In genomic region chr10:48700493-48700892, GRCh38 we compare ENCODE assay signal across 19 cellular contexts. TPM values are rescaled to one million over a fixed set of nuclear protein-coding genes. Genes with fewer than 3 reads are reported as not detected.
DNase-seq lines count a peak whose midpoint lies in the region; ATAC-seq, FAIRE-seq and TF ChIP-seq lines count a peak whose summit lies in the region.
"Had no signal": no experiment of that assay in that cellular context is flagged by ENCODE, and none has a peak within 500 bp of the region (broad histone marks: within the 10 kb centered on the region; RNA-seq: fewer than 3 reads in every experiment).

No MANE protein-coding gene starts in this region.

- DNase-seq in NCI-H748 (lab: John Stamatoyannopoulos, UW; ENCODE audit: unreplicated experiment), result peak; percentile 85
- no peak for DNase-seq in NCI-H748 treated with DMSO at 0.1 percent for 48 hours (lab: John Stamatoyannopoulos, UW)
- peak; percentile 64 for DNase-seq in NCI-H146 treated with DMSO at 0.1 percent for 48 hours (lab: John Stamatoyannopoulos, UW; ENCODE audit: unreplicated experiment)
- no peak for DNase-seq in GM12878 (ENCODE audit: low read depth, low spot score)
- no peak for DNase-seq in foreskin melanocyte
- DNase-seq: CD8-positive, alpha-beta T cell; MM.1S; NCI-H1417 treated with DMSO at 0.1 percent for 48 hours; NCI-H2081 treated with DMSO at 0.1 percent for 48 hours; NCI-H510A; PC-3; T-helper 1 cell had no signal

- in situ Hi-C loops in GM12878 (cut with MboI), result no loop called here

- POLR2A ChIA-PET in GM12878 (lab: Charles Lee), result interaction anchor here (0.5 kb wide), 1 partner anchor 11 kb away, joined by 3 read pairs; no protein-coding TSS in a partner anchor

- intact Hi-C loops in GM12878 (cut with micrococcal nuclease; ENCODE audit: unreplicated experiment), result loop anchor here (5.0 kb wide), 1 partner anchor 148 kb away; no protein-coding TSS in a partner anchor

- no peaks in the 10 kb centered on the region for H3K27me3 ChIP-seq in GM12878 (replicated peaks in 1 of 2; ENCODE audit: control insufficient read depth in 2 of 2, insufficient read depth in 2 of 2, low read length in 1 of 2)

- no peak overlapping the region for H3K4me2 ChIP-seq in GM12878 (ENCODE audit: control insufficient read depth, insufficient read depth)

- H3K27ac Mint-ChIP-seq in stimulated activated memory B cell treated with anti-CD40 and anti-IgM and Interleukin-4, amounts not matched to agents 10 μg/mL and 1 μg/mL and 100 μg/mL, for 72 hours, result peak overlapping the region; percentile 82
- H3K27ac Mint-ChIP-seq: CD8-positive, alpha-beta T cell had no signal

- no peaks in the 10 kb centered on the region; the same call in 1 of the 2 replicates for H4K20me1 ChIP-seq in GM12878 (ENCODE audit: control insufficient read depth, insufficient read depth)

- no peak overlapping the region for H3K27ac ChIP-seq in GM12878 (ENCODE audit: control insufficient read depth, insufficient read depth)
- H3K27ac ChIP-seq: HL-60, SK-N-MC had no signal

- H3K4me3 ChIP-seq in GM12878, result no peak overlapping the region
- H3K4me3 ChIP-seq: SK-N-MC had no signal

- BruUV-seq in GM12878 (replicated peaks; lab: Mats Ljungman, UMichigan), result no TSS peak

- WGBS in GM12878 (ENCODE audit: insufficient coverage, insufficient replicate concordance, low lambda C conversion rate, missing lambda C conversion rate), result 94% methylated on average over 9 of the region's 9 CpGs

- no peak for TF ChIP-seq EP300 in GM12878 (IDR thresholded peaks at IDR 0.05; ENCODE audit: borderline replicate concordance in 1 of 2, control insufficient read depth in 1 of 2, low read depth in 2 of 2, low read length in 2 of 2)

- FAIRE-seq in GM12878 (lab: Jason Lieb, UNC), result no peak
- FAIRE-seq: H54 had no signal

- TF ChIP-seq CTCF in GM12878 (IDR thresholded peaks at IDR 0.05 in 2 of 3, conservative IDR thresholded peaks at IDR 0.05 in 1 of 3; ENCODE audit: control insufficient read depth in 2 of 3, extremely low read depth in 1 of 3, insufficient read depth in 1 of 3, low read depth in 3 of 3, low read length in 3 of 3), result no peak

- H3K36me3 ChIP-seq in GM12878 (ENCODE audit: control insufficient read depth in 2 of 2, insufficient read depth in 2 of 2, low read length in 1 of 2), result peaks cover 9 to 29% of the 10 kb centered on the region in 2 experiments

- SMC1A ChIA-PET in GM12878 (lab: Charles Lee; ENCODE audit: uncharacterized antibody, unreplicated experiment), result interaction anchor here (0.9 to 10.3 kb wide), 15 partner anchors 11 to 108 kb away, joined by 3 to 170 read pairs (median 5); partner anchors contain the start of gene WDFY4

- peaks cover 85% of the 10 kb centered on the region for H3K79me2 ChIP-seq in GM12878 (ENCODE audit: control insufficient read depth, insufficient read depth, low read length)

- TF ChIP-seq RAD21 in GM12878 (IDR thresholded peaks at IDR 0.05; ENCODE audit: insufficient read depth, low read depth, low read length), result no peak

- H3K4me1 ChIP-seq in GM12878 (ENCODE audit: control insufficient read depth, insufficient read depth, low read length), result peaks cover 38% of the 10 kb centered on the region

- RAD21 ChIA-PET in GM12878 (lab: Charles Lee; ENCODE audit: unreplicated experiment), result interaction anchor here (0.7 to 10.8 kb wide), 9 partner anchors 10 to 55 kb away, joined by 3 to 171 read pairs (median 13); partner anchors contain the start of gene WDFY4

- H3K9me3 ChIP-seq in GM12878 (replicated peaks; ENCODE audit: control insufficient read depth, insufficient read depth, low read length), result no peaks in the 10 kb centered on the region

- H2AFZ ChIP-seq in GM12878 (ENCODE audit: control insufficient read depth, low read depth, low read length), result no peak overlapping the region

- no peaks in the 10 kb centered on the region for H3K27me3 Mint-ChIP-seq in stimulated activated memory B cell treated with anti-CD40 and anti-IgM and Interleukin-4, amounts not matched to agents 10 μg/mL and 1 μg/mL and 100 μg/mL, for 72 hours

- H3K4me3 Mint-ChIP-seq in stimulated activated memory B cell treated with anti-CD40 and anti-IgM and Interleukin-4, amounts not matched to agents 10 μg/mL and 1 μg/mL and 100 μg/mL, for 72 hours, result no peak overlapping the region
- H3K4me3 Mint-ChIP-seq: CD8-positive, alpha-beta T cell had no signal

- H3K9ac ChIP-seq in GM12878 (ENCODE audit: control insufficient read depth, insufficient read depth, low read length), result no peak overlapping the region

- H3K36me3 Mint-ChIP-seq in stimulated activated memory B cell treated with anti-CD40 and anti-IgM and Interleukin-4, amounts not matched to agents 10 μg/mL and 1 μg/mL and 100 μg/mL, for 72 hours, result peaks cover 79% of the 10 kb centered on the region
- H3K36me3 Mint-ChIP-seq: CD8-positive, alpha-beta T cell had no signal

- H3K4me1 Mint-ChIP-seq in stimulated activated memory B cell treated with anti-CD40 and anti-IgM and Interleukin-4, amounts not matched to agents 10 μg/mL and 1 μg/mL and 100 μg/mL, for 72 hours, result peaks cover 100% of the 10 kb centered on the region

- H3K9me3 Mint-ChIP-seq in stimulated activated memory B cell treated with anti-CD40 and anti-IgM and Interleukin-4, amounts not matched to agents 10 μg/mL and 1 μg/mL and 100 μg/mL, for 72 hours, result no peaks in the 10 kb centered on the region
- H3K9me3 Mint-ChIP-seq: CD8-positive, alpha-beta T cell had no signal

- CTCF ChIA-PET in GM12878 (lab: Yijun Ruan, JAX), result interaction anchor here (0.9 to 19.6 kb wide), 13 partner anchors 9 to 104 kb away, joined by 3 to 221 read pairs (median 6); partner anchors contain the start of gene WDFY4

- no peak for TF ChIP-seq POLR2A in GM12878 (IDR thresholded peaks at IDR 0.05; ENCODE audit: low read depth, low read length)

- no peak for ATAC-seq in GM12878
- no peak for ATAC-seq in stimulated activated memory B cell treated with anti-CD40 and anti-IgM and Interleukin-4, amounts not matched to agents 10 μg/mL and 1 μg/mL and 100 μg/mL, for 72 hours
- ATAC-seq in GM18498 (IDR thresholded peaks at IDR 0.05; ENCODE audit: unreplicated experiment), result no peak
- no peak for ATAC-seq in GM21526 (IDR thresholded peaks at IDR 0.05; ENCODE audit: low FRiP score, unreplicated experiment)
- ATAC-seq: CD8-positive, alpha-beta T cell; PC-3 had no signal

TF ChIP-seq in GM12878, 131 proteins besides CTCF, POLR2A, EP300 and RAD21:
- peak; percentile 67 for TF ChIP-seq MLLT1 (IDR thresholded peaks at IDR 0.05)
- TF ChIP-seq RBBP5 (conservative IDR thresholded peaks at IDR 0.05), result no peak
TF ChIP-seq in GM12878: peak in this region for 1.

RNA-seq across cellular contexts. Expression of gene WDFY4, which starts 15.8 kb away (rescaled TPM):
- total RNA-seq in GM12878 (2013; cell fraction: nucleolus; rRNA removed), result 484 and 561 TPM in 2 replicates
- 81.2 and 82.2 TPM in 2 replicates for total RNA-seq in GM12878 (2014; rRNA removed)
- 36.3 and 38.1 TPM in 2 replicates for total RNA-seq in GM12878 (2014; rRNA removed; fragmentation: Illumina TruSeq; extraction: Trizol)
- total RNA-seq in GM12878 (2021), result 132 and 136 TPM in 2 replicates
- polyA plus RNA-seq in GM12878 (2011; ENCODE audit: low read depth), result 16.4 TPM
- polyA plus RNA-seq in GM12878 (2011; rRNA removed), result 24.4 and 58.0 TPM in 2 replicates
- 46.0 and 51.0 TPM in 2 replicates for polyA plus RNA-seq in GM12878 (2011; cell fraction: cytosol; rRNA removed)
- polyA plus RNA-seq in GM12878 (2011; cell fraction: nucleus; rRNA removed), result 214 and 216 TPM in 2 replicates
- polyA plus RNA-seq in GM12878 (2012), result 26.0 and 43.0 TPM in 2 replicates
- 34.4 and 49.4 TPM in 2 replicates for polyA plus RNA-seq in GM12878 (2014; fragmentation: Illumina TruSeq; extraction: Trizol)
- 10 to 100 TPM; 13.5 to 13.9 TPM for polyA plus RNA-seq in GM12878 (2014; fragmentation: Nextera tagmentation; extraction: Ambion mirVana)
- 70.3 and 78.5 TPM in 2 replicates for polyA plus RNA-seq in GM12878 (2014; rRNA removed)
- 10 to 100 TPM; 31.7 to 45.2 TPM for polyA plus RNA-seq in GM12878 (2016; fragmentation: Nextera tagmentation; extraction: Ambion mirVana)
- polyA minus RNA-seq in GM12878 (2011; rRNA and poly(A)+ RNA removed), result 149 and 180 TPM in 2 replicates
- 57.9 and 65.2 TPM in 2 replicates for polyA minus RNA-seq in GM12878 (2011; cell fraction: cytosol; rRNA and poly(A)+ RNA removed)
- polyA minus RNA-seq in GM12878 (2011; cell fraction: nucleus; rRNA and poly(A)+ RNA removed), result 153 and 224 TPM in 2 replicates
- total RNA-seq: A673, PC-3 had no signal

Comparison
In these comparisons a context has a peak if more than half of its experiments do, and no peak if none do; other contexts are left out.
1. DNase-seq: peak in NCI-H748 (single experiment) and NCI-H146 treated with DMSO at 0.1 percent for 48 hours (single experiment); none in NCI-H748 treated with DMSO at 0.1 percent for 48 hours (single experiment), GM12878 (single experiment) and foreskin melanocyte (single experiment).